Comparison of ENCODE assay signal across 19 cellular contexts in the genomic region with DNA sequence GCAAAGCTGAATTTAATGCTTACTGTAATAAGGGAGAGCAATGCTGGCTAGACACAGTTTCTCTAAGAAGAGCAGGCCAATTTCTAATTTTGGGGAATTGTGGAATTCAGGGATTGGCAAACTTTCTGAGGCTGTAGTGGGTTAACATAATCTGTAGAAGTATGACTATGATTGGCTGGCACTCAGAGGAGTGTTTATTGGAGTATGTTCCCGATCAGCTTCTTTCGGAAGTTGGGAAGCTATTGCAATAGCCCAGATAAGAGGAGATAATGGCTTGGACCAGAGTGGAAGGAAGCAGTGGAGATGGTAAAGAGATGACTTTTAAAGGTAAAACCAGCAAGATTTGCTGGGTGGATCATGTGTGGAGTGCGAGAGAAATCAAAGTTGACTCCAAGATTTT.
"Had no signal": no experiment of that assay in that cellular context is flagged by ENCODE, and none has a peak within 500 bp of the region (broad histone marks: within the 10 kb centered on the region; RNA-seq: fewer than 3 reads in every experiment).

No MANE protein-coding gene starts in this region.

- H3K36me3 ChIP-seq: adrenal gland, colonic mucosa, sigmoid colon, stomach, thoracic aorta had no signal

- DNase-seq: activated CD4-positive, alpha-beta T cell treated with anti-CD3 and anti-CD28 coated beads, Interleukin-2, amount 50 U/mL, for 1 hour; activated naive CD4-positive, alpha-beta T cell treated with anti-CD3 and anti-CD28 coated beads for 36 hours; adrenal gland; caudate nucleus; colonic mucosa; effector CD4-positive, alpha-beta T cell; hippocampal formation; kidney; midbrain; psoas muscle; sigmoid colon; stimulated activated CD4-positive, alpha-beta T cell treated with anti-CD3 and anti-CD28 coated beads, Interleukin-1b, Interleukin-23, amount 100 ng/mL, for 48 hours; stomach; T-cell; T-helper 9 cell had no signal

- H3K9me3 Mint-ChIP-seq: activated naive CD4-positive, alpha-beta T cell treated with anti-CD3 and anti-CD28 coated beads for 36 hours; activated T-helper 2 cell treated with anti-CD3 and anti-CD28 coated beads, Interferon-gamma antibody, Interleukin-2, Interleukin-4, amounts not matched to agents 10 μg/mL and 5 μg/mL and 100 μg/mL, durations not matched to agents 14 hours and 24 hours and 36 hours; T-cell had no signal

- H3K27me3 Mint-ChIP-seq: T-cell had no signal

- H3K4me3 ChIP-seq: adrenal gland, colonic mucosa, psoas muscle, sigmoid colon, SK-N-MC, stomach, thoracic aorta had no signal

- H3K4me3 Mint-ChIP-seq: activated naive CD4-positive, alpha-beta T cell treated with anti-CD3 and anti-CD28 coated beads for 36 hours; T-cell had no signal

- H3K4me1 ChIP-seq: colonic mucosa had no signal

- H3K9me3 ChIP-seq: adrenal gland, colonic mucosa, psoas muscle, sigmoid colon, stomach, thoracic aorta had no signal

- H3K27ac Mint-ChIP-seq: activated naive CD4-positive, alpha-beta T cell treated with anti-CD3 and anti-CD28 coated beads for 36 hours; activated T-helper 2 cell treated with anti-CD3 and anti-CD28 coated beads, Interferon-gamma antibody, Interleukin-2, Interleukin-4, amounts not matched to agents 10 μg/mL and 5 μg/mL and 100 μg/mL, durations not matched to agents 14 hours and 24 hours and 36 hours; T-cell had no signal

- ATAC-seq: psoas muscle, T-cell had no signal

- H3K27me3 ChIP-seq: adrenal gland, colonic mucosa, sigmoid colon, stomach had no signal

- H3K27ac ChIP-seq: adrenal gland, colonic mucosa, epithelial cell of prostate, psoas muscle, sigmoid colon, SK-N-MC, thoracic aorta had no signal
